13 cellular contexts compared by ENCODE assay signal in the genomic region with DNA sequence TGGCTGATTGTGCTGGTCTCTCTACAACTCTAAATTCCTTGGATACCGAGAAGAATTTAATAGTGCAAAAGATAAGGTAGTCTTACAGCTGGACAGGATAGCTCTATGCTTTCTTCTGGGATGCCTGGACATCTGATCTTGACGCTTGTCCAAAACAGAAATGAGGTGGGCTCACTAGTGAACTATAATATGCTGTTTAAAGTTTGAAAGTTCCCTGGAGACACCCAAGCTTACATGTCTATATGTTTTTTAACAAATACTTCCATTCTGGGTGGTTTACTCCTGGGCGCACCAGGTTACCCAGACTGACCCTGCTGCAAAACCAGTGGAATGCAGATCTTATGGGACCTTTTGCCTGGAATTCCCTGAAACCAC.
"Had no signal": no experiment of that assay in that cellular context is flagged by ENCODE, and none has a peak within 500 bp of the region (broad histone marks: within the 10 kb centered on the region; RNA-seq: fewer than 3 reads in every experiment).

No MANE protein-coding gene starts in this region.

- H3K4me3 ChIP-seq: breast epithelium, heart right ventricle, sigmoid colon had no signal

- H3K9me3 ChIP-seq: breast epithelium, sigmoid colon, upper lobe of right lung had no signal

- H3K27ac ChIP-seq: breast epithelium, dorsolateral prefrontal cortex, foreskin keratinocyte, heart right ventricle, sigmoid colon, upper lobe of right lung had no signal

- H3K27me3 ChIP-seq: breast epithelium, dorsolateral prefrontal cortex, foreskin keratinocyte, heart right ventricle, sigmoid colon, upper lobe of right lung had no signal

- H3K36me3 ChIP-seq: breast epithelium, heart right ventricle, sigmoid colon, upper lobe of right lung had no signal

- DNase-seq: activated CD8-positive, alpha-beta memory T cell treated with anti-CD3 and anti-CD28 coated beads, Interleukin-2, amount 50 U/mL, for 48 hours; activated naive CD4-positive, alpha-beta T cell; aorta; foreskin keratinocyte; heart right ventricle; mammary epithelial cell; sigmoid colon; stimulated activated CD4-positive, alpha-beta T cell treated with anti-CD3 and anti-CD28 coated beads, Interleukin-12 subunit alpha, Interleukin-12 subunit beta, amount 100 ng/mL, for 4 hours; stimulated activated CD4-positive, alpha-beta T cell treated with anti-CD3 and anti-CD28 coated beads, Interleukin-2, amount 100 ng/mL, for 48 hours; stimulated activated naive CD4-positive, alpha-beta T cell treated with Interleukin-2 at 50 U/mL for 16 hours; upper lobe of right lung had no signal

- ATAC-seq: foreskin keratinocyte, heart right ventricle had no signal

- H3K4me1 ChIP-seq: breast epithelium, foreskin keratinocyte, heart right ventricle, sigmoid colon, upper lobe of right lung had no signal
